8 cellular contexts compared by ENCODE assay signal in the genomic region with DNA sequence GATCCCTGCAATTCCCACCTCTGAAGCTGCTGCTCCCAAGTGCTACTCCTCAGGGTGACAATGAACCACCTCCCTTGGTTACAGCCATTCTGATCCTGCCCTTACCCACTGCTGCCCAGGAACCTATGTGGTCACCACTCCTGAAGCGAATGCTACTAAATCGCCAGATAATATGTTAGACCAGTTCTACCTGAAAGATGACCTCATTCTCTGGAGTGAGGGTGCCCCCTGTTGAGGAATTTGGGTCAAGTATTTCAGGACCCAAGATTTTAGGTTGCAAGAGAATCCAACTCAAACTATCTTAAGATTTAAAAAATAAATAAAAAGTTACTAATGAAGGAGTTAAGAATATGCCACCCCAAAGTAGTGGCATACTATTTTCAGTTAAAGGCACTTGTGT. TPM values are rescaled to one million over a fixed set of nuclear protein-coding genes. Genes with fewer than 3 reads are reported as not detected.
DNase-seq lines count a peak whose midpoint lies in the region; ATAC-seq and TF ChIP-seq lines count a peak whose summit lies in the region.

No MANE protein-coding gene starts in this region.

- intact Hi-C loops in colonic mucosa (cut with DNase I): loop anchor here (5.0 to 10.0 kb wide), 2 partner anchors 142 to 205 kb away; no protein-coding TSS in a partner anchor

- H3K4me1 ChIP-seq in HEK293 (ENCODE audit: control insufficient read depth, insufficient read depth, low read length) (no peaks in the 10 kb centered on the region), colonic mucosa (peaks cover 5% of the 10 kb centered on the region)

- H3K27me3 ChIP-seq in colonic mucosa (no peaks in the 10 kb centered on the region), neural cell (ENCODE audit: insufficient read depth, low read depth, low read length) (no peaks in the 10 kb centered on the region)

- no peaks in the 10 kb centered on the region for H3F3A ChIP-seq in neural cell (ENCODE audit: insufficient read depth, low read length, poor library complexity, severe bottlenecking)

- CTCF ChIA-PET in HEK293 (lab: Yijun Ruan, JAX): interaction anchor here (0.7 to 1.8 kb wide), 11 partner anchors 8 to 282 kb away, joined by 3 to 7 read pairs (median 4); no protein-coding TSS in a partner anchor

- no peak for TF ChIP-seq CTCF in HEK293 (tag by site-specific recombination; IDR thresholded peaks at IDR 0.05)
- TF ChIP-seq CTCF in colonic mucosa (IDR thresholded peaks at IDR 0.05): peak; percentile 45
- TF ChIP-seq CTCF in neural cell (IDR thresholded peaks at IDR 0.05; ENCODE audit: poor library complexity, severe bottlenecking): no peak

- no peak overlapping the region for H3K27ac ChIP-seq in HEK293 (ENCODE audit: extremely low read depth, low read depth, low read length)
- no peak overlapping the region for H3K27ac ChIP-seq in colonic mucosa
- H3K27ac ChIP-seq in neural cell (ENCODE audit: low read length): no peak overlapping the region

- no peak for TF ChIP-seq EP300 in neural cell (conservative IDR thresholded peaks at IDR 0.05; ENCODE audit: poor library complexity, severe bottlenecking)

- no peak overlapping the region for H3K4me3 ChIP-seq in HEK293 (ENCODE audit: low read depth, low read length)
- H3K4me3 ChIP-seq in colonic mucosa: no peak overlapping the region
- no peak overlapping the region for H3K4me3 ChIP-seq in neural cell (ENCODE audit: low read length)

- no peaks in the 10 kb centered on the region for H3K9me2 ChIP-seq in neural cell (ENCODE audit: insufficient read depth, low read length)

- POLR2A ChIA-PET in HEK293 (lab: Yijun Ruan, JAX): no interaction called here

- no peaks in the 10 kb centered on the region for H3K9me3 ChIP-seq in HEK293 (ENCODE audit: control insufficient read depth, insufficient read depth, low read depth, low read length)
- no peaks in the 10 kb centered on the region for H3K9me3 ChIP-seq in colonic mucosa
- H3K9me3 ChIP-seq in neural cell (ENCODE audit: low read length): no peaks in the 10 kb centered on the region

- H4K20me1 ChIP-seq in neural cell (ENCODE audit: insufficient read depth): no peaks in the 10 kb centered on the region

- ATAC-seq in GM21447 (IDR thresholded peaks at IDR 0.05; ENCODE audit: unreplicated experiment): no peak

- H3K36me3 ChIP-seq in HEK293 (ENCODE audit: control insufficient read depth in 2 of 2, insufficient read depth in 1 of 2, low read length in 2 of 2): no peaks in the 10 kb centered on the region
- no peaks in the 10 kb centered on the region for H3K36me3 ChIP-seq in colonic mucosa
- no peaks in the 10 kb centered on the region for H3K36me3 ChIP-seq in neural cell (ENCODE audit: insufficient read depth, low read length)

- no peak overlapping the region for H2AFZ ChIP-seq in neural cell (ENCODE audit: low read depth, low read length)

- TF ChIP-seq RAD21 in neural cell (conservative IDR thresholded peaks at IDR 0.05): peak; percentile 15

- H3K79me2 ChIP-seq in neural cell (replicated peaks; ENCODE audit: insufficient read depth, low read length): no peaks in the 10 kb centered on the region

- DNase-seq in NCI-H2227 (lab: John Stamatoyannopoulos, UW; ENCODE audit: unreplicated experiment): peak; percentile 42
- no peak for DNase-seq in NCI-H2227 treated with DMSO at 0.1 percent for 48 hours (lab: John Stamatoyannopoulos, UW)
- DNase-seq in T follicular helper cell (ENCODE audit: low read depth): peak; percentile 12
- DNase-seq in colonic mucosa: peak; percentile 69
- no peak for DNase-seq in midbrain (lab: John Stamatoyannopoulos, UW)

- no peak overlapping the region for H3K9ac ChIP-seq in colonic mucosa (ENCODE audit: low read depth in 2 of 2, low read length in 2 of 2)
- no peak overlapping the region for H3K9ac ChIP-seq in neural cell (ENCODE audit: low read length)

- H3K4me2 ChIP-seq in neural cell (ENCODE audit: low read length): no peak overlapping the region

TF ChIP-seq in HEK293, 187 proteins besides CTCF, POLR2A, EP300 and RAD21:
- TF ChIP-seq ZNF654 (tag by site-specific recombination; IDR thresholded peaks at IDR 0.05; ENCODE audit: low read depth) (peak; percentile 44), ZNF214 (tag by site-specific recombination; IDR thresholded peaks at IDR 0.05; ENCODE audit: borderline replicate concordance) (no peak)
- TF ChIP-seq, protein P1, sequence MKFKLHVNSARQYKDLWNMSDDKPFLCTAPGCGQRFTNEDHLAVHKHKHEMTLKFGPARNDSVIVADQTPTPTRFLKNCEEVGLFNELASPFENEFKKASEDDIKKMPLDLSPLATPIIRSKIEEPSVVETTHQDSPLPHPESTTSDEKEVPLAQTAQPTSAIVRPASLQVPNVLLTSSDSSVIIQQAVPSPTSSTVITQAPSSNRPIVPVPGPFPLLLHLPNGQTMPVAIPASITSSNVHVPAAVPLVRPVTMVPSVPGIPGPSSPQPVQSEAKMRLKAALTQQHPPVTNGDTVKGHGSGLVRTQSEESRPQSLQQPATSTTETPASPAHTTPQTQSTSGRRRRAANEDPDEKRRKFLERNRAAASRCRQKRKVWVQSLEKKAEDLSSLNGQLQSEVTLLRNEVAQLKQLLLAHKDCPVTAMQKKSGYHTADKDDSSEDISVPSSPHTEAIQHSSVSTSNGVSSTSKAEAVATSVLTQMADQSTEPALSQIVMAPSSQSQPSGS (tag by site-specific recombination; IDR thresholded peaks at IDR 0.05; ENCODE audit: low read depth): peak; percentile 71; the same call in 1 of the 2 replicates

TF ChIP-seq in neural cell, 6 proteins besides CTCF, POLR2A, EP300 and RAD21:
- TF ChIP-seq SMC3 (conservative IDR thresholded peaks at IDR 0.05; ENCODE audit: poor library complexity) (no peak), POLR2AphosphoS5 (IDR thresholded peaks at IDR 0.05) (no peak)

RNA-seq across cellular contexts. Expression of a gene that starts 5.8 kb away (rescaled TPM):
- total RNA-seq in colonic mucosa: 10 to 100 TPM; 36.9 to 56.6 TPM
- 96.6 and 107 TPM in 2 replicates for polyA plus RNA-seq in neural cell
- 154 and 157 TPM in 2 replicates for polyA minus RNA-seq in neural cell

Comparison
In these comparisons a context has a peak if more than half of its experiments do, and no peak if none do; other contexts are left out.
1. DNase-seq: peak in NCI-H2227 (single experiment), T follicular helper cell (single experiment) and colonic mucosa (single experiment); none in NCI-H2227 treated with DMSO at 0.1 percent for 48 hours (single experiment) and midbrain (single experiment).